In the genomic region with DNA sequence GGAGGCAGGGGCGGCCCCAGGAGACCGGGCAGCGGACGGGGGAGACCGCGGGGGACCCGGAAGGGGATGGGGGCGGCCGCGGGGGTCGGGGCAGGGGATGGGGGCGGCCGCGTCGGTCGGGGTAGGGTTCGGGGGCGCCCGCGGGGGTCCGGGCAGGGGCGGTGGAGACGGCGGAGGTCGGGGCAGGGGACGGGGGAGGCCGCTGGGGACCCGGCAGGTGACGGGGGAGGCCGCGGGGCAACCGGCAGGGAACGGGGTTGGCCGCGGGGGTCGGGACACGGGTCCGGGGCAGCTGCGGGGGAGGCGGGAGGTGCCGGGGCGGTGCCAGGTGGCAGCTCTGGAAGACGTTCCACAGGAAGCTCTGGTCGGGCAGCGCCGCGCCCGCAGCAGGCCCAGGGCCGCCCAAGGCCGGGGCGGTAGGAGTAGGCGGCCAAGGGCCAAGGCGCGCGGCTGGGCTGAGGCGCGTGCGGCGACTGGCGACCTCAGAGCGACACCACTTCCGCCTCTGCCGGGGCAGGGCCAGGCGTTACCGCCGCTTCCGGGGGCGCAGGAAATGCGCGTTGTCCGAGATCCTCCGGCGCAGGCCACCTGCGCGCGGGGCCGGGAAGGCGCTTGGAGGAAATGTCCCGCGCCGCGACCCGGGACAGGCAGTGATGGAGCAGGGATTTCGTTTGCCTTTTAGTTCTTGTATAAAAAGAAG, we compare ENCODE assay signal across 8 cellular contexts. TPM values are rescaled to one million over a fixed set of nuclear protein-coding genes. Genes with fewer than 3 reads are reported as not detected.
DNase-seq lines count a peak whose midpoint lies in the region; ATAC-seq and TF ChIP-seq lines count a peak whose summit lies in the region.
"Not testable (repeated sequence)": the region's sequence is repeated elsewhere in the genome, so short reads cannot be mapped to it uniquely, and the experiment has no call there.

No MANE protein-coding gene starts in this region.

- not testable (repeated sequence) for H3K4me1 ChIP-seq in Karpas-422 (ENCODE audit: low read length); colonic mucosa; gastrocnemius medialis

- TF ChIP-seq POLR2A in GM18505 (IDR thresholded peaks at IDR 0.05; ENCODE audit: borderline replicate concordance, extremely low read depth, insufficient read depth, insufficient read length) (peak; percentile 43), gastrocnemius medialis (IDR thresholded peaks at IDR 0.05) (peak in 1 of 2 donors; percentile 66)

- POLR2A ChIA-PET in activated CD4-positive, alpha-beta memory T cell treated with anti-CD3 and anti-CD28 coated beads, Interleukin-2, amount 10 ng/mL, durations not matched to agents 7 days and 5 days (lab: Charles Lee), result not testable (repeated sequence)

- H3K9me2 ChIP-seq in Karpas-422 (replicated peaks; ENCODE audit: insufficient read depth, low read length), result not testable (repeated sequence)

- not testable (repeated sequence) for H3K36me3 ChIP-seq in Karpas-422 (ENCODE audit: insufficient read depth, low read length); colonic mucosa; gastrocnemius medialis

- in situ Hi-C loops in gastrocnemius medialis (cut with MboI; ENCODE audit: low sequenced_read_pairs in 4 of 4), result loop anchor here in 1 of 4 donors (25.0 kb wide), 1 partner anchor 267 kb away; no protein-coding TSS in a partner anchor

- H2AFZ ChIP-seq in Karpas-422 (ENCODE audit: low read length), result not testable (repeated sequence)

- DNase-seq in Karpas-422, result peak; percentile 77
- DNase-seq in activated CD4-positive, alpha-beta memory T cell treated with anti-CD3 and anti-CD28 coated beads, Interleukin-2, amount 10 ng/mL, durations not matched to agents 7 days and 5 days, result peak; percentile 87
- peak; percentile 91 for DNase-seq in colonic mucosa
- peak; percentile 62 for DNase-seq in iPS-NIHi7 (ENCODE audit: extremely low spot score)
- DNase-seq in gastrocnemius medialis, result peak; percentile 76 to 85
- DNase-seq in ureter (ENCODE audit: low spot score), result peak; percentile 89

- peak overlapping the region; percentile 70 for H3K9ac ChIP-seq in Karpas-422 (ENCODE audit: low read length)
- H3K9ac ChIP-seq in colonic mucosa (ENCODE audit: low read depth in 2 of 2, low read length in 2 of 2), result not testable (repeated sequence)

- H3K27me3 ChIP-seq in Karpas-422 (ENCODE audit: low read length); colonic mucosa; gastrocnemius medialis: not testable (repeated sequence)

- CTCF ChIA-PET in activated CD4-positive, alpha-beta memory T cell treated with anti-CD3 and anti-CD28 coated beads, Interleukin-2, amount 10 ng/mL, durations not matched to agents 7 days and 5 days (lab: Charles Lee), result not testable (repeated sequence)

- H3K4me1 Mint-ChIP-seq in activated CD4-positive, alpha-beta memory T cell treated with anti-CD3 and anti-CD28 coated beads, Interleukin-2, amount 10 ng/mL, durations not matched to agents 7 days and 5 days, result peaks cover 38% of the 10 kb centered on the region

- H3K79me2 ChIP-seq in Karpas-422 (ENCODE audit: low read length), result peaks cover 14% of the 10 kb centered on the region; the same call in 1 of the 2 replicates

- H3K27me3 Mint-ChIP-seq in activated CD4-positive, alpha-beta memory T cell treated with anti-CD3 and anti-CD28 coated beads, Interleukin-2, amount 10 ng/mL, durations not matched to agents 7 days and 5 days, result not testable (repeated sequence)

- ATAC-seq in GM18505 (IDR thresholded peaks at IDR 0.05; ENCODE audit: unreplicated experiment) (peak; percentile 95), HG02571 (IDR thresholded peaks at IDR 0.05; ENCODE audit: unreplicated experiment) (peak; percentile 94), gastrocnemius medialis (peak; percentile 96 to 97)

- not testable (repeated sequence) for H3K27ac ChIP-seq in Karpas-422 (ENCODE audit: low read length)
- peak overlapping the region; percentile 44 for H3K27ac ChIP-seq in colonic mucosa
- peak overlapping the region in 2 of 4 donors; percentile 70 to 79 for H3K27ac ChIP-seq in gastrocnemius medialis

- peaks cover 12% of the 10 kb centered on the region for H3K36me3 Mint-ChIP-seq in activated CD4-positive, alpha-beta memory T cell treated with anti-CD3 and anti-CD28 coated beads, Interleukin-2, amount 10 ng/mL, durations not matched to agents 7 days and 5 days (ENCODE audit: low read depth)

- intact Hi-C loops in colonic mucosa (cut with DNase I), result not testable (repeated sequence)
- intact Hi-C loops in gastrocnemius medialis (cut with DNase I; ENCODE audit: low total_unique reads), result loop anchor here (10.0 kb wide), 1 partner anchor 269 kb away; no protein-coding TSS in a partner anchor

- TF ChIP-seq CTCF in colonic mucosa (IDR thresholded peaks at IDR 0.05); gastrocnemius medialis (IDR thresholded peaks at IDR 0.05 in 4 of 5, conservative IDR thresholded peaks at IDR 0.05 in 1 of 5): not testable (repeated sequence)

- peak overlapping the region; percentile 60 for H3K4me2 ChIP-seq in Karpas-422 (ENCODE audit: low read depth, low read length, poor library complexity, severe bottlenecking)

- peak overlapping the region; percentile 78 for H3K4me3 Mint-ChIP-seq in activated CD4-positive, alpha-beta memory T cell treated with anti-CD3 and anti-CD28 coated beads, Interleukin-2, amount 10 ng/mL, durations not matched to agents 7 days and 5 days

- H3K27ac Mint-ChIP-seq in activated CD4-positive, alpha-beta memory T cell treated with anti-CD3 and anti-CD28 coated beads, Interleukin-2, amount 10 ng/mL, durations not matched to agents 7 days and 5 days, result peak overlapping the region; percentile 82

- not testable (repeated sequence) for H4K20me1 ChIP-seq in Karpas-422 (ENCODE audit: insufficient read depth, low read depth, low read length)

- H3K9me3 ChIP-seq in Karpas-422 (ENCODE audit: low read length); colonic mucosa; gastrocnemius medialis: not testable (repeated sequence)

- H3K4me3 ChIP-seq in Karpas-422 (ENCODE audit: low read length) (peak overlapping the region; percentile 65), colonic mucosa (peak overlapping the region; percentile 40), gastrocnemius medialis (peak overlapping the region; percentile 43 to 55 (median 49))

- H3K9me3 Mint-ChIP-seq in activated CD4-positive, alpha-beta memory T cell treated with anti-CD3 and anti-CD28 coated beads, Interleukin-2, amount 10 ng/mL, durations not matched to agents 7 days and 5 days, result not testable (repeated sequence)

RNA-seq across cellular contexts. Expression of gene TNK2, which starts 45.9 kb away (rescaled TPM):
- 25.5 and 26.0 TPM in 2 replicates for total RNA-seq in Karpas-422 (2014; rRNA removed; shearing (Covaris generic); ENCODE audit: low replicate concordance)
- 100 to 1,000 TPM; 113 to 115 TPM for total RNA-seq in activated CD4-positive, alpha-beta memory T cell treated with anti-CD3 and anti-CD28 coated beads, Interleukin-2, amount 10 ng/mL, durations not matched to agents 7 days and 5 days
- 10 to 100 TPM; 23.8 to 28.5 TPM for total RNA-seq in colonic mucosa
- total RNA-seq in gastrocnemius medialis, result 10 to 100 TPM; 40.5 to 54.0 (median 49.3) TPM
- 97.6 TPM for total RNA-seq in ureter
